ENCODE assay signal across 30 cellular contexts in genomic region chr11:44348721-44349120, GRCh38. TPM values are rescaled to one million over a fixed set of nuclear protein-coding genes. Genes with fewer than 3 reads are reported as not detected.
"Had no signal": no experiment of that assay in that cellular context is flagged by ENCODE, and none has a peak within 500 bp of the region (broad histone marks: within the 10 kb centered on the region; RNA-seq: fewer than 3 reads in every experiment).

No MANE protein-coding gene starts in this region.

- H3K36me3 Mint-ChIP-seq: mesothelial cell of epicardium had no signal

- H3K9me3 ChIP-seq: colonic mucosa, esophagus muscularis mucosa, gastrocnemius medialis, heart right ventricle, left lung, lower lobe of right lung, mucosa of descending colon had no signal

- H3K4me3 Mint-ChIP-seq: dendritic cell treated with granulocyte-macrophage colony-stimulating factor and Interleukin-4, amounts not matched to agents 40 ng/mL and 50 ng/mL, for 4 days; effector memory CD8-positive, alpha-beta T cell; endodermal cell; mesothelial cell of epicardium had no signal

- H3K4me1 ChIP-seq: colonic mucosa, esophagus muscularis mucosa, foreskin keratinocyte, gastrocnemius medialis, heart right ventricle, left lung, lower lobe of right lung had no signal

- H3K27ac Mint-ChIP-seq: dendritic cell treated with granulocyte-macrophage colony-stimulating factor and Interleukin-4, amounts not matched to agents 40 ng/mL and 50 ng/mL, for 4 days; effector memory CD8-positive, alpha-beta T cell; endodermal cell; mesothelial cell of epicardium had no signal

- H3K27ac ChIP-seq: colonic mucosa, esophagus muscularis mucosa, foreskin keratinocyte, gastrocnemius medialis, heart right ventricle, left lung, lower lobe of right lung had no signal

- H3K36me3 ChIP-seq: colonic mucosa, esophagus muscularis mucosa, gastrocnemius medialis, heart right ventricle, left lung, lower lobe of right lung had no signal

- H3K4me3 ChIP-seq: colonic mucosa, esophagus muscularis mucosa, gastrocnemius medialis, heart right ventricle, left lung, lower lobe of right lung, mucosa of descending colon had no signal

- DNase-seq: colonic mucosa; cortex of kidney; effector CD8-positive, alpha-beta T cell; effector memory CD8-positive, alpha-beta T cell; endodermal cell; foreskin keratinocyte; gastrocnemius medialis; glutamatergic neuron; head of caudate nucleus; heart right ventricle; hippocampal formation; left cardiac atrium; left lung; left ventricle myocardium superior; lower lobe of right lung; mesenchymal stem cell; mucosa of descending colon; naive B cell had no signal

- H3K4me1 Mint-ChIP-seq: endodermal cell, mesothelial cell of epicardium had no signal

- H3K9me3 Mint-ChIP-seq: dendritic cell treated with granulocyte-macrophage colony-stimulating factor and Interleukin-4, amounts not matched to agents 40 ng/mL and 50 ng/mL, for 4 days; effector memory CD8-positive, alpha-beta T cell; endodermal cell; mesothelial cell of epicardium had no signal

- H3K27me3 ChIP-seq: colonic mucosa had no signal

RNA-seq across cellular contexts. Expression of gene ALX4, which starts 38.8 kb away (rescaled TPM):
- total RNA-seq: colonic mucosa, dermis microvascular lymphatic vessel endothelial cell, endodermal cell, epithelial cell of proximal tubule, fibroblast of lung, fibroblast of villous mesenchyme, foreskin keratinocyte, glomerular endothelial cell, kidney epithelial cell, left lung, lower lobe of right lung, lung microvascular endothelial cell, mesenteric fat pad, mucosa of descending colon, myocyte had no signal
